In the genomic region with DNA sequence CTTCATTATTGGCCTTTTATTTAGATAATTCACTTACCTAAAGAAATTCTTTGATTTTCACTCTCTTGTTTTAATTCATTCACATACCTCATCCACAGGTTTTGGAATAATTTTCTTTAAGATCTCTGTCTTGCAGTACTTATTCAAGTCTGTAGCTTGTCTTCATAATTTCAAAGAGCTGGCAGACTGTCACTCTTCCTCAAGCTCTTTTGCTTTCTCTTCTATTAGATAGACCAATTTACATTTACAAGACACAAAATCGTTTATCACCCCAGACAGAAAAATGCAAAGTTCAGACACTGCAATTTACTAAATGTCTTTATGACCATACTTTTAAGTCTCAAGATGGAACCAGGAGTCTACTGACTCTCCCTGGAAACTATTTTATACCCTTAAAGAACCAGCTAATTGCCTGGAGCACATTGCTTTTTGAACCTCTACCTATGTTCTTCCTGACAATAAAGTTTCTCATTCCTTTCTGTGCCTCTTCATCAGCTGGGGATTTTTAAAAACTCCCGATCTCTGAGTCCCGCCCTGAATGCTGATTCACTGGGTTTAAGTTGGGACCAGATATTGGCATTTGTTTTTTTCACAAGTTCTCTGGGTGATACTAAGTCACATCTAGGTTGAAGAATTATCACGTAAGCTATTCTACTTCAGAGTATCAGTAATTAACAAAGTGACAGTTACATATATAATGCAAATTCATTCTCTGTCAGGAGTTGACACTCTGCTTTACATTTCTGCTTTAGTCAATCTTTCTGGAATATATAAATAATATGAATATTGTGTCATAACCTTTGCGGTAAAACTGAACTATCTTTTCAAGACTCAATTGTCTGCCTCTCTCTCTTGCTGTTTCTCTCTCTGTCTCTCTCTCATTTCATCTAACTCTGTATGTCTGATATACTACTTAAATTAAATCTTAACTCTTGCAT, we compare ENCODE assay signal across 27 cellular contexts.
DNase-seq lines count a peak whose midpoint lies in the region; ATAC-seq and TF ChIP-seq lines count a peak whose summit lies in the region.
"Had no signal": no experiment of that assay in that cellular context is flagged by ENCODE, and none has a peak within 500 bp of the region (broad histone marks: within the 10 kb centered on the region; RNA-seq: fewer than 3 reads in every experiment).

No MANE protein-coding gene starts in this region.

- peak overlapping the region; percentile 50 for H3K27ac Mint-ChIP-seq in Caco-2 (ENCODE audit: unreplicated experiment)
- H3K27ac Mint-ChIP-seq: B cell; CD8-positive, alpha-beta T cell had no signal

- peaks cover 9% of the 10 kb centered on the region for H3K9me3 Mint-ChIP-seq in Caco-2 (ENCODE audit: unreplicated experiment)

- peak; percentile 16 for TF ChIP-seq RAD21 in neural cell (conservative IDR thresholded peaks at IDR 0.05)

- H3K27ac ChIP-seq in HUES6 (ENCODE audit: low read depth, low read length) (0 out of 2 replicates have a peak overlapping the region, but pooled peaks have one; percentile 29), neural cell (ENCODE audit: low read length) (peak overlapping the region; percentile 56)
- H3K27ac ChIP-seq: 22Rv1, C4-2B, GM23248 had no signal

- no TSS peak for BruUV-seq in Caco-2 (replicated peaks; lab: Mats Ljungman, UMichigan)

- H3K36me3 ChIP-seq in Caco-2 (ENCODE audit: control insufficient read depth, insufficient read depth, low read length) (no peaks in the 10 kb centered on the region), HUES6 (ENCODE audit: control insufficient read depth, insufficient read depth, low read length) (no peaks in the 10 kb centered on the region), neural cell (ENCODE audit: insufficient read depth, low read length) (no peaks in the 10 kb centered on the region)
- H3K36me3 ChIP-seq: HAP-1 had no signal

- no peaks in the 10 kb centered on the region for H3K79me2 ChIP-seq in neural cell (replicated peaks; ENCODE audit: insufficient read depth, low read length)

- H4K20me1 ChIP-seq in neural cell (ENCODE audit: insufficient read depth): no peaks in the 10 kb centered on the region

- H2AFZ ChIP-seq in neural cell (ENCODE audit: low read depth, low read length): no peak overlapping the region
- H2AFZ ChIP-seq: GM23248 had no signal

- POLR2A ChIA-PET in Caco-2 (lab: Charles Lee): no interaction called here

- H3K27me3 ChIP-seq in Caco-2 (replicated peaks; ENCODE audit: control insufficient read depth, insufficient read depth, low read length) (no peaks in the 10 kb centered on the region), HUES6 (ENCODE audit: control insufficient read depth, insufficient read depth, low read length) (no peaks in the 10 kb centered on the region), neural cell (ENCODE audit: insufficient read depth, low read depth, low read length) (no peaks in the 10 kb centered on the region)

- H3K36me3 Mint-ChIP-seq in Caco-2 (ENCODE audit: insufficient read depth, unreplicated experiment): no peaks in the 10 kb centered on the region
- H3K36me3 Mint-ChIP-seq: CD8-positive, alpha-beta T cell had no signal

- CTCF ChIA-PET in Caco-2 (lab: Charles Lee): no interaction called here

- H3F3A ChIP-seq in neural cell (ENCODE audit: insufficient read depth, low read length, poor library complexity, severe bottlenecking): no peaks in the 10 kb centered on the region

- DNase-seq in Caco-2: no peak
- peak; percentile 61 for DNase-seq in islet precursor cell
- no peak for DNase-seq in NCI-H1417 (lab: John Stamatoyannopoulos, UW)
- no peak for DNase-seq in activated CD8-positive, alpha-beta memory T cell treated with anti-CD3 and anti-CD28 coated beads, Interleukin-2, amount 50 U/mL, for 48 hours
- DNase-seq in NCI-H2107 (lab: John Stamatoyannopoulos, UW): no peak
- DNase-seq: CD8-positive, alpha-beta T cell; DMS 273 treated with DMSO at 0.1 percent for 48 hours; DMS79; EL; GF-D8; GM23248; KBM-7; MV-4-11; NCI-H1105; NCI-H146; NCI-H2029; NCI-H446 treated with DMSO at 0.1 percent for 48 hours; NCI-H526 treated with DMSO at 0.1 percent for 48 hours; OCI-M1; SK-N-SH had no signal

- H3K4me3 Mint-ChIP-seq in Caco-2 (ENCODE audit: unreplicated experiment): no peak overlapping the region
- H3K4me3 Mint-ChIP-seq: B cell; CD8-positive, alpha-beta T cell had no signal

- no peak for ATAC-seq in HG02938 (IDR thresholded peaks at IDR 0.05; ENCODE audit: unreplicated experiment)
- ATAC-seq: CD8-positive, alpha-beta T cell had no signal

- peak; percentile 73 for TF ChIP-seq EP300 in neural cell (conservative IDR thresholded peaks at IDR 0.05; ENCODE audit: poor library complexity, severe bottlenecking)

- peaks cover 34% of the 10 kb centered on the region for H3K4me1 Mint-ChIP-seq in Caco-2 (ENCODE audit: low read depth, unreplicated experiment)
- H3K4me1 Mint-ChIP-seq: B cell had no signal

- H3K4me3 ChIP-seq in Caco-2 (ENCODE audit: low read depth, low read length): no peak overlapping the region
- H3K4me3 ChIP-seq in HUES6 (ENCODE audit: low read depth, low read length): no peak overlapping the region
- no peak overlapping the region for H3K4me3 ChIP-seq in neural cell (ENCODE audit: low read length)
- H3K4me3 ChIP-seq: GM23248, HAP-1 had no signal

- H3K9me3 ChIP-seq in Caco-2 (no peaks in the 10 kb centered on the region), HUES6 (ENCODE audit: control insufficient read depth, insufficient read depth, low read depth, low read length) (no peaks in the 10 kb centered on the region), neural cell (ENCODE audit: low read length) (no peaks in the 10 kb centered on the region)
- H3K9me3 ChIP-seq: HAP-1, SK-N-SH had no signal

- no peaks in the 10 kb centered on the region for H3K27me3 Mint-ChIP-seq in Caco-2 (ENCODE audit: insufficient read depth, unreplicated experiment)
- H3K27me3 Mint-ChIP-seq: B cell had no signal

- H3K9ac ChIP-seq in HUES6 (ENCODE audit: low read length) (no peak overlapping the region), neural cell (ENCODE audit: low read length) (no peak overlapping the region)
- H3K9ac ChIP-seq: GM23248, SK-N-SH had no signal

- no peak for TF ChIP-seq CTCF in Caco-2 (IDR thresholded peaks at IDR 0.05; ENCODE audit: insufficient read depth in 1 of 2, low read depth in 1 of 2, low read length in 1 of 2, severe bottlenecking in 1 of 2, unreplicated experiment in 1 of 2)
- TF ChIP-seq CTCF in neural cell (IDR thresholded peaks at IDR 0.05; ENCODE audit: poor library complexity, severe bottlenecking): no peak

- intact Hi-C loops in Caco-2 (cut with micrococcal nuclease; ENCODE audit: unreplicated experiment): no loop called here

- H3K4me2 ChIP-seq in neural cell (ENCODE audit: low read length): no peak overlapping the region
- H3K4me2 ChIP-seq: SK-N-SH had no signal

- no peaks in the 10 kb centered on the region for H3K9me2 ChIP-seq in neural cell (ENCODE audit: insufficient read depth, low read length)

- H3K4me1 ChIP-seq in Caco-2: peaks cover 24% of the 10 kb centered on the region
- H3K4me1 ChIP-seq in HUES6 (ENCODE audit: control insufficient read depth, insufficient read depth, low read length): peaks cover 45% of the 10 kb centered on the region

TF ChIP-seq in neural cell, 6 proteins besides CTCF, POLR2A, EP300 and RAD21:
- TF ChIP-seq, protein P1, sequence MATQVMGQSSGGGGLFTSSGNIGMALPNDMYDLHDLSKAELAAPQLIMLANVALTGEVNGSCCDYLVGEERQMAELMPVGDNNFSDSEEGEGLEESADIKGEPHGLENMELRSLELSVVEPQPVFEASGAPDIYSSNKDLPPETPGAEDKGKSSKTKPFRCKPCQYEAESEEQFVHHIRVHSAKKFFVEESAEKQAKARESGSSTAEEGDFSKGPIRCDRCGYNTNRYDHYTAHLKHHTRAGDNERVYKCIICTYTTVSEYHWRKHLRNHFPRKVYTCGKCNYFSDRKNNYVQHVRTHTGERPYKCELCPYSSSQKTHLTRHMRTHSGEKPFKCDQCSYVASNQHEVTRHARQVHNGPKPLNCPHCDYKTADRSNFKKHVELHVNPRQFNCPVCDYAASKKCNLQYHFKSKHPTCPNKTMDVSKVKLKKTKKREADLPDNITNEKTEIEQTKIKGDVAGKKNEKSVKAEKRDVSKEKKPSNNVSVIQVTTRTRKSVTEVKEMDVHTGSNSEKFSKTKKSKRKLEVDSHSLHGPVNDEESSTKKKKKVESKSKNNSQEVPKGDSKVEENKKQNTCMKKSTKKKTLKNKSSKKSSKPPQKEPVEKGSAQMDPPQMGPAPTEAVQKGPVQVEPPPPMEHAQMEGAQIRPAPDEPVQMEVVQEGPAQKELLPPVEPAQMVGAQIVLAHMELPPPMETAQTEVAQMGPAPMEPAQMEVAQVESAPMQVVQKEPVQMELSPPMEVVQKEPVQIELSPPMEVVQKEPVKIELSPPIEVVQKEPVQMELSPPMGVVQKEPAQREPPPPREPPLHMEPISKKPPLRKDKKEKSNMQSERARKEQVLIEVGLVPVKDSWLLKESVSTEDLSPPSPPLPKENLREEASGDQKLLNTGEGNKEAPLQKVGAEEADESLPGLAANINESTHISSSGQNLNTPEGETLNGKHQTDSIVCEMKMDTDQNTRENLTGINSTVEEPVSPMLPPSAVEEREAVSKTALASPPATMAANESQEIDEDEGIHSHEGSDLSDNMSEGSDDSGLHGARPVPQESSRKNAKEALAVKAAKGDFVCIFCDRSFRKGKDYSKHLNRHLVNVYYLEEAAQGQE (IDR thresholded peaks at IDR 0.05; ENCODE audit: borderline replicate concordance): no peak
- no peak for TF ChIP-seq SMC3 (conservative IDR thresholded peaks at IDR 0.05; ENCODE audit: poor library complexity)
- no peak for TF ChIP-seq EZH2 (IDR thresholded peaks at IDR 0.05; ENCODE audit: borderline replicate concordance, insufficient read depth, low read length, poor library complexity, severe bottlenecking)
- TF ChIP-seq MXI1 (conservative IDR thresholded peaks at IDR 0.05; ENCODE audit: poor library complexity, severe bottlenecking): no peak
- peak; percentile 65 for TF ChIP-seq POLR2AphosphoS5 (IDR thresholded peaks at IDR 0.05)
- no peak for TF ChIP-seq TAF1 (IDR thresholded peaks at IDR 0.05; ENCODE audit: low read depth)
TF ChIP-seq in neural cell: peak in this region for 1.
